ENCODE assay signal across 1 cellular context in the genomic region with DNA sequence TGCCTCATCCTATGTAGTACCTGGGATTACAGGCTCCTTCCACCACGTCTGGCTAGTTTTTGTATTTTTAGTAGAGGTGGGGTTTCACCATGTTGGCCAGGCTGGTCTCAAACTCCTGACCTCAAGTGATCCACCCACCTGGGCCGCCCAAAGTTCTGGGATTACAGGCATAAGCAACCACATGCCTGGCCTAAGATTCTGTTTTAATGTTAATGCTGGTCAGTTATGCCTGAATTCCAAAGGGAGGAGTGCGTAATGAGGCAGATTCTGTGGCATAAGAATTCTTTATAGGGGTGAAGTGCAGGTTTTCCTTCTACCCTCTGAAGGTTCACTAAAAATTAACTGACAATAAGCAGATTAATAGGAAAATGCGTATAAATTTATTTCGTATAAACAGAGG.
TF ChIP-seq lines count a peak whose summit lies in the region.

No MANE protein-coding gene starts in this region.

TF ChIP-seq in WTC11, 78 proteins besides CTCF, POLR2A, EP300 and RAD21 (continued from another document):
- TF ChIP-seq, protein P1, sequence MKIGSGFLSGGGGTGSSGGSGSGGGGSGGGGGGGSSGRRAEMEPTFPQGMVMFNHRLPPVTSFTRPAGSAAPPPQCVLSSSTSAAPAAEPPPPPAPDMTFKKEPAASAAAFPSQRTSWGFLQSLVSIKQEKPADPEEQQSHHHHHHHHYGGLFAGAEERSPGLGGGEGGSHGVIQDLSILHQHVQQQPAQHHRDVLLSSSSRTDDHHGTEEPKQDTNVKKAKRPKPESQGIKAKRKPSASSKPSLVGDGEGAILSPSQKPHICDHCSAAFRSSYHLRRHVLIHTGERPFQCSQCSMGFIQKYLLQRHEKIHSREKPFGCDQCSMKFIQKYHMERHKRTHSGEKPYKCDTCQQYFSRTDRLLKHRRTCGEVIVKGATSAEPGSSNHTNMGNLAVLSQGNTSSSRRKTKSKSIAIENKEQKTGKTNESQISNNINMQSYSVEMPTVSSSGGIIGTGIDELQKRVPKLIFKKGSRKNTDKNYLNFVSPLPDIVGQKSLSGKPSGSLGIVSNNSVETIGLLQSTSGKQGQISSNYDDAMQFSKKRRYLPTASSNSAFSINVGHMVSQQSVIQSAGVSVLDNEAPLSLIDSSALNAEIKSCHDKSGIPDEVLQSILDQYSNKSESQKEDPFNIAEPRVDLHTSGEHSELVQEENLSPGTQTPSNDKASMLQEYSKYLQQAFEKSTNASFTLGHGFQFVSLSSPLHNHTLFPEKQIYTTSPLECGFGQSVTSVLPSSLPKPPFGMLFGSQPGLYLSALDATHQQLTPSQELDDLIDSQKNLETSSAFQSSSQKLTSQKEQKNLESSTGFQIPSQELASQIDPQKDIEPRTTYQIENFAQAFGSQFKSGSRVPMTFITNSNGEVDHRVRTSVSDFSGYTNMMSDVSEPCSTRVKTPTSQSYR (CRISPR knock-in tag; IDR thresholded peaks at IDR 0.05): no peak
- TF ChIP-seq SMAD4 (CRISPR knock-in tag; IDR thresholded peaks at IDR 0.05): no peak
- TF ChIP-seq ZNF219 (CRISPR knock-in tag; IDR thresholded peaks at IDR 0.05; ENCODE audit: borderline replicate concordance): no peak
- TF ChIP-seq, protein P2, sequence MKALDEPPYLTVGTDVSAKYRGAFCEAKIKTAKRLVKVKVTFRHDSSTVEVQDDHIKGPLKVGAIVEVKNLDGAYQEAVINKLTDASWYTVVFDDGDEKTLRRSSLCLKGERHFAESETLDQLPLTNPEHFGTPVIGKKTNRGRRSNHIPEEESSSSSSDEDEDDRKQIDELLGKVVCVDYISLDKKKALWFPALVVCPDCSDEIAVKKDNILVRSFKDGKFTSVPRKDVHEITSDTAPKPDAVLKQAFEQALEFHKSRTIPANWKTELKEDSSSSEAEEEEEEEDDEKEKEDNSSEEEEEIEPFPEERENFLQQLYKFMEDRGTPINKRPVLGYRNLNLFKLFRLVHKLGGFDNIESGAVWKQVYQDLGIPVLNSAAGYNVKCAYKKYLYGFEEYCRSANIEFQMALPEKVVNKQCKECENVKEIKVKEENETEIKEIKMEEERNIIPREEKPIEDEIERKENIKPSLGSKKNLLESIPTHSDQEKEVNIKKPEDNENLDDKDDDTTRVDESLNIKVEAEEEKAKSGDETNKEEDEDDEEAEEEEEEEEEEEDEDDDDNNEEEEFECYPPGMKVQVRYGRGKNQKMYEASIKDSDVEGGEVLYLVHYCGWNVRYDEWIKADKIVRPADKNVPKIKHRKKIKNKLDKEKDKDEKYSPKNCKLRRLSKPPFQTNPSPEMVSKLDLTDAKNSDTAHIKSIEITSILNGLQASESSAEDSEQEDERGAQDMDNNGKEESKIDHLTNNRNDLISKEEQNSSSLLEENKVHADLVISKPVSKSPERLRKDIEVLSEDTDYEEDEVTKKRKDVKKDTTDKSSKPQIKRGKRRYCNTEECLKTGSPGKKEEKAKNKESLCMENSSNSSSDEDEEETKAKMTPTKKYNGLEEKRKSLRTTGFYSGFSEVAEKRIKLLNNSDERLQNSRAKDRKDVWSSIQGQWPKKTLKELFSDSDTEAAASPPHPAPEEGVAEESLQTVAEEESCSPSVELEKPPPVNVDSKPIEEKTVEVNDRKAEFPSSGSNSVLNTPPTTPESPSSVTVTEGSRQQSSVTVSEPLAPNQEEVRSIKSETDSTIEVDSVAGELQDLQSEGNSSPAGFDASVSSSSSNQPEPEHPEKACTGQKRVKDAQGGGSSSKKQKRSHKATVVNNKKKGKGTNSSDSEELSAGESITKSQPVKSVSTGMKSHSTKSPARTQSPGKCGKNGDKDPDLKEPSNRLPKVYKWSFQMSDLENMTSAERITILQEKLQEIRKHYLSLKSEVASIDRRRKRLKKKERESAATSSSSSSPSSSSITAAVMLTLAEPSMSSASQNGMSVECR (CRISPR knock-in tag; IDR thresholded peaks at IDR 0.05; ENCODE audit: borderline replicate concordance): no peak
- no peak for TF ChIP-seq NFE2L1 (CRISPR knock-in tag; IDR thresholded peaks at IDR 0.05)
TF ChIP-seq in WTC11: peak in this region for 0.
